ENCODE assay signal across 17 cellular contexts in genomic region chr6:108873251-108873650, GRCh38. TPM values are rescaled to one million over a fixed set of nuclear protein-coding genes. Genes with fewer than 3 reads are reported as not detected.
DNase-seq lines count a peak whose midpoint lies in the region; TF ChIP-seq lines count a peak whose summit lies in the region.
"Had no signal": no experiment of that assay in that cellular context is flagged by ENCODE, and none has a peak within 500 bp of the region (broad histone marks: within the 10 kb centered on the region; RNA-seq: fewer than 3 reads in every experiment).

No MANE protein-coding gene starts in this region.

- H3K9me3 ChIP-seq in CD8-positive, alpha-beta memory T cell (ENCODE audit: low read length) = no peaks in the 10 kb centered on the region
- no peaks in the 10 kb centered on the region for H3K9me3 ChIP-seq in spleen
- H3K9me3 ChIP-seq: gastrocnemius medialis, stomach had no signal

- H3K27ac ChIP-seq in CD8-positive, alpha-beta memory T cell (ENCODE audit: low read depth, low read length) = no peak overlapping the region
- H3K27ac ChIP-seq in coronary artery (peak overlapping the region; percentile 90 to 91), spleen (peak overlapping the region in 6 of 8 donors; percentile 32 to 90 (median 84))
- H3K27ac ChIP-seq: GM23248 had no signal

- intact Hi-C loops in spleen (cut with DNase I; ENCODE audit: low total_unique reads) = no loop called here

- H3K4me3 ChIP-seq in CD8-positive, alpha-beta memory T cell (ENCODE audit: low read length) = no peak overlapping the region
- H3K4me3 ChIP-seq in coronary artery (no peak overlapping the region), spleen (no peak overlapping the region)
- H3K4me3 ChIP-seq: gastrocnemius medialis, GM23248, stomach had no signal

- no peak for DNase-seq in CD8-positive, alpha-beta memory T cell
- DNase-seq in NCI-H69 (lab: John Stamatoyannopoulos, UW) = peak; percentile 14
- no peak for DNase-seq in coronary artery (ENCODE audit: low spot score)
- no peak for DNase-seq in spleen
- no peak for DNase-seq in NCI-H446 (lab: John Stamatoyannopoulos, UW)
- DNase-seq in KBM-7 = no peak
- DNase-seq in NCI-H774 (lab: John Stamatoyannopoulos, UW) = no peak
- DNase-seq: activated CD4-positive, alpha-beta T cell treated with anti-CD3 and anti-CD28 coated beads for 1 hour; GF-D8; GM23248; naive B cell; NCI-H1436 treated with DMSO at 0.1 percent for 48 hours; NCI-H226; stomach had no signal

- peaks cover 13 to 24% (median 19%) of the 10 kb centered on the region in 3 donors for H3K36me3 Mint-ChIP-seq in CD8-positive, alpha-beta memory T cell

- 86 to 95% (median 92%) methylated on average over 7 of the region's 7 CpGs for WGBS in spleen, 5 donors

- POLR2A ChIA-PET in CD8-positive, alpha-beta memory T cell (lab: Charles Lee) = interaction anchor here (1.0 to 1.5 kb wide), 2 partner anchors 20 to 221 kb away, joined by 3 to 4 read pairs; partner anchors contain the start of gene SESN1

- in situ Hi-C loops in KBM-7 (cut with MboI; ENCODE audit: low pct_unique_long_range_greater_than_20kb, low sequenced_read_pairs) = no loop called here

- TF ChIP-seq CTCF in coronary artery (IDR thresholded peaks at IDR 0.05) = no peak
- no peak for TF ChIP-seq CTCF in spleen (IDR thresholded peaks at IDR 0.05 in 8 of 11, conservative IDR thresholded peaks at IDR 0.05 in 3 of 11)

- H3K27me3 Mint-ChIP-seq in CD8-positive, alpha-beta memory T cell = peaks cover 0 to 3% of the 10 kb centered on the region in 2 donors
- H3K27me3 Mint-ChIP-seq: B cell, naive B cell, progenitor cell of endocrine pancreas had no signal

- no peaks in the 10 kb centered on the region for H3K27me3 ChIP-seq in CD8-positive, alpha-beta memory T cell (ENCODE audit: insufficient read depth, low read length, poor library complexity, severe bottlenecking)
- H3K27me3 ChIP-seq in spleen (replicated peaks in 1 of 7) = no peaks in the 10 kb centered on the region
- H3K27me3 ChIP-seq: gastrocnemius medialis, stomach had no signal

- H3K4me3 Mint-ChIP-seq in CD8-positive, alpha-beta memory T cell = peak overlapping the region in 3 of 7 donors; percentile 21 to 90 (median 72)
- H3K4me3 Mint-ChIP-seq: B cell had no signal

- TF ChIP-seq POLR2A in spleen (IDR thresholded peaks at IDR 0.05) = no peak

- no peaks in the 10 kb centered on the region for H3K9me3 Mint-ChIP-seq in CD8-positive, alpha-beta memory T cell
- H3K9me3 Mint-ChIP-seq: naive B cell had no signal

- peaks cover 58 to 74% (median 60%) of the 10 kb centered on the region in 3 donors for H3K4me1 Mint-ChIP-seq in CD8-positive, alpha-beta memory T cell

- peaks cover 4% of the 10 kb centered on the region for H3K36me3 ChIP-seq in CD8-positive, alpha-beta memory T cell (ENCODE audit: insufficient read depth, low read length)
- peaks cover 0 to 20% (median 5%) of the 10 kb centered on the region in 6 donors for H3K36me3 ChIP-seq in spleen
- H3K36me3 ChIP-seq: gastrocnemius medialis had no signal

- CTCF ChIA-PET in CD8-positive, alpha-beta memory T cell (lab: Charles Lee) = interaction anchor here (0.9 to 2.9 kb wide), 4 partner anchors 20 to 44 kb away, joined by 3 to 13 read pairs (median 4); partner anchors contain the start of gene ARMC2

- peak overlapping the region; percentile 90 to 97 (median 94) for H3K27ac Mint-ChIP-seq in CD8-positive, alpha-beta memory T cell
- H3K27ac Mint-ChIP-seq: progenitor cell of endocrine pancreas had no signal

- H3K4me1 ChIP-seq in CD8-positive, alpha-beta memory T cell (ENCODE audit: insufficient read depth, low read length) = peaks cover 46% of the 10 kb centered on the region
- peaks cover 0 to 54% (median 40%) of the 10 kb centered on the region in 6 donors for H3K4me1 ChIP-seq in spleen

RNA-seq across cellular contexts. Expression of gene ARMC2, which starts 25.0 kb away (rescaled TPM):
- 1 to 10 TPM; 6.2 to 6.7 TPM for total RNA-seq in CD8-positive, alpha-beta memory T cell
- 6.1 TPM for polyA plus RNA-seq in CD8-positive, alpha-beta memory T cell
- 10 to 100 TPM in 2 of 7 donors, 1 to 10 TPM in 5; 4.3 to 12.2 (median 6.6) TPM for total RNA-seq in spleen
- polyA plus RNA-seq in spleen = 1 to 10 TPM; 1.4 to 2.1 (median 1.5) TPM
